12 cellular contexts compared by ENCODE assay signal in genomic region chr9:71549023-71549422, GRCh38.
DNase-seq lines count a peak whose midpoint lies in the region; ATAC-seq and TF ChIP-seq lines count a peak whose summit lies in the region.
"Had no signal": no experiment of that assay in that cellular context is flagged by ENCODE, and none has a peak within 500 bp of the region (broad histone marks: within the 10 kb centered on the region; RNA-seq: fewer than 3 reads in every experiment).

No MANE protein-coding gene starts in this region.

- H3K27me3 ChIP-seq in breast epithelium: no peaks in the 10 kb centered on the region

- ATAC-seq in GM18498 (IDR thresholded peaks at IDR 0.05; ENCODE audit: unreplicated experiment) (peak; percentile 96), GM19463 (IDR thresholded peaks at IDR 0.05; ENCODE audit: unreplicated experiment) (peak; percentile 95), HG02943 (IDR thresholded peaks at IDR 0.05; ENCODE audit: low read depth, unreplicated experiment) (peak; percentile 92)
- no peak for ATAC-seq in activated CD8-positive, alpha-beta T cell treated with anti-CD3 and anti-CD28 coated beads, Interleukin-2, amount 10 ng/mL, durations not matched to agents 7 days and 5 days
- ATAC-seq: HepG2 had no signal

- intact Hi-C loops in Calu3 (cut with micrococcal nuclease; ENCODE audit: unreplicated experiment): no loop called here
- intact Hi-C loops in breast epithelium (cut with DNase I; ENCODE audit: low total_unique reads): no loop called here

- peaks cover 9% of the 10 kb centered on the region for H3K4me1 Mint-ChIP-seq in Calu3 (ENCODE audit: low read depth, unreplicated experiment)
- H3K4me1 Mint-ChIP-seq in activated CD8-positive, alpha-beta T cell treated with anti-CD3 and anti-CD28 coated beads, Interleukin-2, amount 10 ng/mL, durations not matched to agents 7 days and 5 days (ENCODE audit: low read depth): no peaks in the 10 kb centered on the region

- no peak overlapping the region for H3K4me3 Mint-ChIP-seq in Calu3 (ENCODE audit: low read depth, unreplicated experiment)
- H3K4me3 Mint-ChIP-seq in activated CD8-positive, alpha-beta T cell treated with anti-CD3 and anti-CD28 coated beads, Interleukin-2, amount 10 ng/mL, durations not matched to agents 7 days and 5 days: no peak overlapping the region
- H3K4me3 Mint-ChIP-seq: neural crest cell had no signal

- no peak for TF ChIP-seq POLR2A in breast epithelium (IDR thresholded peaks at IDR 0.05)

- TF ChIP-seq CTCF in Calu3 (IDR thresholded peaks at IDR 0.05; ENCODE audit: unreplicated experiment) (no peak), breast epithelium (IDR thresholded peaks at IDR 0.05) (no peak)

- H3K9me3 ChIP-seq in breast epithelium: no peaks in the 10 kb centered on the region

- POLR2A ChIA-PET in activated CD8-positive, alpha-beta T cell treated with anti-CD3 and anti-CD28 coated beads, Interleukin-2, amount 10 ng/mL, durations not matched to agents 7 days and 5 days (lab: Charles Lee): no interaction called here

- no peaks in the 10 kb centered on the region for H3K9me3 Mint-ChIP-seq in Calu3 (ENCODE audit: low read depth, unreplicated experiment)
- H3K9me3 Mint-ChIP-seq in activated CD8-positive, alpha-beta T cell treated with anti-CD3 and anti-CD28 coated beads, Interleukin-2, amount 10 ng/mL, durations not matched to agents 7 days and 5 days (ENCODE audit: insufficient read depth): no peaks in the 10 kb centered on the region
- H3K9me3 Mint-ChIP-seq: neural crest cell had no signal

- H3K36me3 Mint-ChIP-seq in Calu3 (ENCODE audit: insufficient read depth, unreplicated experiment): no peaks in the 10 kb centered on the region
- H3K36me3 Mint-ChIP-seq in activated CD8-positive, alpha-beta T cell treated with anti-CD3 and anti-CD28 coated beads, Interleukin-2, amount 10 ng/mL, durations not matched to agents 7 days and 5 days (ENCODE audit: low read depth): no peaks in the 10 kb centered on the region

- no peak overlapping the region for H3K4me3 ChIP-seq in breast epithelium

- no peak overlapping the region for H3K27ac ChIP-seq in breast epithelium

- no peaks in the 10 kb centered on the region for H3K27me3 Mint-ChIP-seq in Calu3 (ENCODE audit: unreplicated experiment)
- peaks cover 32% of the 10 kb centered on the region for H3K27me3 Mint-ChIP-seq in activated CD8-positive, alpha-beta T cell treated with anti-CD3 and anti-CD28 coated beads, Interleukin-2, amount 10 ng/mL, durations not matched to agents 7 days and 5 days (ENCODE audit: low read depth)

- CTCF ChIA-PET in Calu3 (lab: Charles Lee): no interaction called here
- CTCF ChIA-PET in activated CD8-positive, alpha-beta T cell treated with anti-CD3 and anti-CD28 coated beads, Interleukin-2, amount 10 ng/mL, durations not matched to agents 7 days and 5 days (lab: Charles Lee): no interaction called here

- H3K27ac Mint-ChIP-seq in Calu3 (ENCODE audit: unreplicated experiment): no peak overlapping the region
- no peak overlapping the region for H3K27ac Mint-ChIP-seq in activated CD8-positive, alpha-beta T cell treated with anti-CD3 and anti-CD28 coated beads, Interleukin-2, amount 10 ng/mL, durations not matched to agents 7 days and 5 days

- no peaks in the 10 kb centered on the region for H3K4me1 ChIP-seq in breast epithelium

- no TSS peak for BruUV-seq in Calu3 (replicated peaks; lab: Mats Ljungman, UMichigan)

- DNase-seq in NAMALWA (ENCODE audit: low spot score): peak; percentile 21
- no peak for DNase-seq in globus pallidus (ENCODE audit: low spot score)
- DNase-seq in Calu3: no peak
- no peak for DNase-seq in activated CD8-positive, alpha-beta T cell treated with anti-CD3 and anti-CD28 coated beads, Interleukin-2, amount 10 ng/mL, durations not matched to agents 7 days and 5 days
- no peak for DNase-seq in breast epithelium (ENCODE audit: low spot score in 2 of 2)
- DNase-seq: amniotic stem cell, NCI-H2171 treated with DMSO at 0.1 percent for 48 hours had no signal

- no peaks in the 10 kb centered on the region for H3K36me3 ChIP-seq in breast epithelium
